9 cellular contexts compared by ENCODE assay signal in the genomic region with DNA sequence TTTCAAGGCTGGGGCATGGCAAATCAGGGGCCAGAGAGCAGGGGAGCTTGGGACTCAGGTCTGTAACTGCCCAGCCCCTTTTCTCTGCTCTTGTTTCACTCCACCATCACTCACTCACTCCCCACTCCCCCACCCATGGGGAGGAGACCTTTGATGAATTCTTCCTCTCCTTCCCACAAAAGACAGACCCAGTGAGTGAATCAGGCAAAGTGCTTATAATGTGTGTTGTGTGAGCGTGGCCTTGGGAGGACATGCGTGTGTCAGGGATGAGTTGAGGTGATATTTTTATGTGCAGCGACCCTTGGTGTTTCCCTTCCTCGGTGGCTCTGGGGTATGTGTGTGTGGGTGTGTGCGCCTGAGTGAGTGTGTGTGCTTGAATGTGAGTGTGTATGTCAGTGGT. TPM values are rescaled to one million over a fixed set of nuclear protein-coding genes. Genes with fewer than 3 reads are reported as not detected.
DNase-seq lines count a peak whose midpoint lies in the region; ATAC-seq, FAIRE-seq and TF ChIP-seq lines count a peak whose summit lies in the region.
"Had no signal": no experiment of that assay in that cellular context is flagged by ENCODE, and none has a peak within 500 bp of the region (broad histone marks: within the 10 kb centered on the region; RNA-seq: fewer than 3 reads in every experiment).

No MANE protein-coding gene starts in this region.

- ATAC-seq in left ventricle myocardium superior: no peak
- peak; percentile 8 for ATAC-seq in WTC11
- no peak for ATAC-seq in upper lobe of left lung (ENCODE audit: low FRiP score in 2 of 2)

- WGBS in upper lobe of left lung, 2 donors: 72 to 81% methylated on average over 5 of the region's 5 CpGs

- H3K4me1 Mint-ChIP-seq in WTC11: peaks cover 20% of the 10 kb centered on the region

- H3K9ac ChIP-seq in iPS-18a (ENCODE audit: low read length): peak overlapping the region; percentile 56

- H3K27ac ChIP-seq in left ventricle myocardium inferior (replicated peaks) (peak overlapping the region; percentile 82), iPS-18a (ENCODE audit: low read length) (no peak overlapping the region), upper lobe of left lung (peak overlapping the region in 3 of 4 donors; percentile 61 to 88 (median 77))

- H3K36me3 ChIP-seq in left ventricle myocardium inferior (peaks cover 64% of the 10 kb centered on the region), iPS-18a (ENCODE audit: control insufficient read depth, low read depth, low read length) (peaks cover 23% of the 10 kb centered on the region), upper lobe of left lung (peaks cover 15 to 59% (median 36%) of the 10 kb centered on the region in 4 donors)

- no peak for TF ChIP-seq EP300 in upper lobe of left lung (IDR thresholded peaks at IDR 0.05)

- no peaks in the 10 kb centered on the region for H3K9me3 Mint-ChIP-seq in WTC11

- POLR2A ChIA-PET in WTC11 (lab: Charles Lee): interaction anchor here (1.3 to 4.0 kb wide), 3 partner anchors 10 to 251 kb away, joined by 3 to 29 read pairs (median 4); a partner anchor contains a TSS

- peak overlapping the region; percentile 89 for H3K4me3 Mint-ChIP-seq in WTC11

- H3K36me3 Mint-ChIP-seq in WTC11: peaks cover 24% of the 10 kb centered on the region

- FAIRE-seq in HTR-8/SVneo (lab: Jason Lieb, UNC): no peak

- CTCF ChIA-PET in WTC11 (lab: Charles Lee): interaction anchor here (1.2 kb wide), 2 partner anchors 10 to 48 kb away, joined by 4 to 5 read pairs; a partner anchor contains a TSS

- DNase-seq in left ventricle myocardium inferior: no peak
- no peak for DNase-seq in left ventricle myocardium superior
- DNase-seq in WTC11 (ENCODE audit: low spot score): no peak
- DNase-seq in upper lobe of left lung: no peak
- DNase-seq in putamen (ENCODE audit: low spot score): no peak
- no peak for DNase-seq in SIG-M5 treated with dmso at 0.1 percent for 504 hours (lab: John Stamatoyannopoulos, UW; ENCODE audit: unreplicated experiment)
- DNase-seq in HTR-8/SVneo (ENCODE audit: insufficient read length, low spot score): no peak
- DNase-seq: NK-92 treated with Interleukin-12 subunit alpha and Interleukin-12 subunit beta, amount 100 ng/mL, for 24 hours had no signal

- H3K4me1 ChIP-seq in left ventricle myocardium inferior (peaks cover 33% of the 10 kb centered on the region), iPS-18a (ENCODE audit: control insufficient read depth, low read depth, low read length) (peaks cover 6% of the 10 kb centered on the region), upper lobe of left lung (peaks cover 17 to 35% (median 21%) of the 10 kb centered on the region in 4 donors)

- peak overlapping the region; percentile 71 for H3K27ac Mint-ChIP-seq in WTC11

- H3K9me3 ChIP-seq in left ventricle myocardium inferior (replicated peaks) (no peaks in the 10 kb centered on the region), iPS-18a (ENCODE audit: control insufficient read depth, low read depth, low read length) (no peaks in the 10 kb centered on the region), upper lobe of left lung (no peaks in the 10 kb centered on the region)

- no peaks in the 10 kb centered on the region; the same call in 1 of the 2 replicates for H3K27me3 Mint-ChIP-seq in WTC11 (ENCODE audit: low read depth)

- TF ChIP-seq POLR2A in upper lobe of left lung (IDR thresholded peaks at IDR 0.05): no peak

- intact Hi-C loops in left ventricle myocardium inferior (cut with micrococcal nuclease) (no loop called here), left ventricle myocardium superior (cut with micrococcal nuclease) (no loop called here)

- no peak for TF ChIP-seq CTCF in left ventricle myocardium inferior (IDR thresholded peaks at IDR 0.05; ENCODE audit: borderline replicate concordance)
- TF ChIP-seq CTCF in WTC11 (IDR thresholded peaks at IDR 0.05): no peak
- no peak for TF ChIP-seq CTCF in upper lobe of left lung (IDR thresholded peaks at IDR 0.05)

- H3K27me3 ChIP-seq in left ventricle myocardium inferior (ENCODE audit: low read depth): no peaks in the 10 kb centered on the region
- H3K27me3 ChIP-seq in iPS-18a (ENCODE audit: control insufficient read depth, insufficient read depth, low read length): no peaks in the 10 kb centered on the region
- H3K27me3 ChIP-seq in upper lobe of left lung: no peaks in the 10 kb centered on the region

- no peak overlapping the region for H3K4me3 ChIP-seq in left ventricle myocardium inferior
- H3K4me3 ChIP-seq in iPS-18a (ENCODE audit: low read length): peak overlapping the region; percentile 77
- no peak overlapping the region for H3K4me3 ChIP-seq in upper lobe of left lung

TF ChIP-seq in WTC11, 78 proteins besides CTCF, POLR2A, EP300 and RAD21 (continues in another document):
- TF ChIP-seq NFYB (CRISPR knock-in tag; conservative IDR thresholded peaks at IDR 0.05; ENCODE audit: low read depth) (no peak), KAT7 (CRISPR knock-in tag; IDR thresholded peaks at IDR 0.05; ENCODE audit: borderline replicate concordance) (no peak), ZNF232 (CRISPR knock-in tag; IDR thresholded peaks at IDR 0.05) (no peak), GABPB1 (CRISPR knock-in tag; IDR thresholded peaks at IDR 0.05) (no peak), ZNF263 (CRISPR knock-in tag; IDR thresholded peaks at IDR 0.05; ENCODE audit: low read depth) (no peak), ZNF138 (CRISPR knock-in tag; conservative IDR thresholded peaks at IDR 0.05) (no peak), PRRX2 (CRISPR knock-in tag; IDR thresholded peaks at IDR 0.05) (no peak), JUN (CRISPR knock-in tag; IDR thresholded peaks at IDR 0.05) (no peak), FOXK1 (CRISPR knock-in tag; IDR thresholded peaks at IDR 0.05) (no peak), JAZF1 (CRISPR knock-in tag; IDR thresholded peaks at IDR 0.05) (no peak), NR1H2 (CRISPR knock-in tag; IDR thresholded peaks at IDR 0.05) (no peak)
- TF ChIP-seq, protein P1, sequence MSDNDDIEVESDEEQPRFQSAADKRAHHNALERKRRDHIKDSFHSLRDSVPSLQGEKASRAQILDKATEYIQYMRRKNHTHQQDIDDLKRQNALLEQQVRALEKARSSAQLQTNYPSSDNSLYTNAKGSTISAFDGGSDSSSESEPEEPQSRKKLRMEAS (CRISPR knock-in tag; IDR thresholded peaks at IDR 0.05): no peak
- TF ChIP-seq, protein P2, sequence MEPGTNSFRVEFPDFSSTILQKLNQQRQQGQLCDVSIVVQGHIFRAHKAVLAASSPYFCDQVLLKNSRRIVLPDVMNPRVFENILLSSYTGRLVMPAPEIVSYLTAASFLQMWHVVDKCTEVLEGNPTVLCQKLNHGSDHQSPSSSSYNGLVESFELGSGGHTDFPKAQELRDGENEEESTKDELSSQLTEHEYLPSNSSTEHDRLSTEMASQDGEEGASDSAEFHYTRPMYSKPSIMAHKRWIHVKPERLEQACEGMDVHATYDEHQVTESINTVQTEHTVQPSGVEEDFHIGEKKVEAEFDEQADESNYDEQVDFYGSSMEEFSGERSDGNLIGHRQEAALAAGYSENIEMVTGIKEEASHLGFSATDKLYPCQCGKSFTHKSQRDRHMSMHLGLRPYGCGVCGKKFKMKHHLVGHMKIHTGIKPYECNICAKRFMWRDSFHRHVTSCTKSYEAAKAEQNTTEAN (CRISPR knock-in tag; IDR thresholded peaks at IDR 0.05): no peak
- TF ChIP-seq, protein P3, sequence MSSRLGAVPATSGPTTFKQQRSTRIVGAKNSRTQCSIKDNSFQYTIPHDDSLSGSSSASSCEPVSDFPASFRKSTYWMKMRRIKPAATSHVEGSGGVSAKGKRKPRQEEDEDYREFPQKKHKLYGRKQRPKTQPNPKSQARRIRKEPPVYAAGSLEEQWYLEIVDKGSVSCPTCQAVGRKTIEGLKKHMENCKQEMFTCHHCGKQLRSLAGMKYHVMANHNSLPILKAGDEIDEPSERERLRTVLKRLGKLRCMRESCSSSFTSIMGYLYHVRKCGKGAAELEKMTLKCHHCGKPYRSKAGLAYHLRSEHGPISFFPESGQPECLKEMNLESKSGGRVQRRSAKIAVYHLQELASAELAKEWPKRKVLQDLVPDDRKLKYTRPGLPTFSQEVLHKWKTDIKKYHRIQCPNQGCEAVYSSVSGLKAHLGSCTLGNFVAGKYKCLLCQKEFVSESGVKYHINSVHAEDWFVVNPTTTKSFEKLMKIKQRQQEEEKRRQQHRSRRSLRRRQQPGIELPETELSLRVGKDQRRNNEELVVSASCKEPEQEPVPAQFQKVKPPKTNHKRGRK (CRISPR knock-in tag; IDR thresholded peaks at IDR 0.05; ENCODE audit: borderline replicate concordance): no peak
- TF ChIP-seq, protein P4, sequence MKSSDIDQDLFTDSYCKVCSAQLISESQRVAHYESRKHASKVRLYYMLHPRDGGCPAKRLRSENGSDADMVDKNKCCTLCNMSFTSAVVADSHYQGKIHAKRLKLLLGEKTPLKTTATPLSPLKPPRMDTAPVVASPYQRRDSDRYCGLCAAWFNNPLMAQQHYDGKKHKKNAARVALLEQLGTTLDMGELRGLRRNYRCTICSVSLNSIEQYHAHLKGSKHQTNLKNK (CRISPR knock-in tag; IDR thresholded peaks at IDR 0.05): no peak

RNA-seq across cellular contexts. Expression of a gene that starts 1.0 kb away (rescaled TPM):
- total RNA-seq in left ventricle myocardium inferior (14.7 TPM), left ventricle myocardium superior (10.9 TPM), WTC11 (2021) (15.2 to 20.5 TPM (median 19.2 TPM) in 3 replicates), upper lobe of left lung (100 to 1,000 TPM in 1 of 6 donors, 10 to 100 TPM in 5; 26.9 to 105 (median 47.5) TPM)

RNA-seq across cellular contexts. Expression of a gene that starts 9.9 kb away (rescaled TPM):
- 61.8 TPM for total RNA-seq in left ventricle myocardium inferior
- 78.7 TPM for total RNA-seq in left ventricle myocardium superior
- 43.9 to 46.2 TPM (median 45.3 TPM) in 3 replicates for total RNA-seq in WTC11 (2021)
- total RNA-seq in upper lobe of left lung: 10 to 100 TPM; 25.1 to 40.6 (median 30.8) TPM

RNA-seq across cellular contexts. Expression of a gene that starts 48.3 kb away (rescaled TPM):
- total RNA-seq in left ventricle myocardium inferior (27.7 TPM), left ventricle myocardium superior (31.2 TPM), WTC11 (2021) (48.4 to 56.4 TPM (median 55.4 TPM) in 3 replicates), upper lobe of left lung (10 to 100 TPM; 15.7 to 63.4 (median 44.4) TPM)
